Comparison of ENCODE assay signal across 14 cellular contexts in genomic region chr1:1161683-1162079, GRCh38. TPM values are rescaled to one million over a fixed set of nuclear protein-coding genes. Genes with fewer than 3 reads are reported as not detected.
DNase-seq lines count a peak whose midpoint lies in the region; ATAC-seq and TF ChIP-seq lines count a peak whose summit lies in the region.
"Had no signal": no experiment of that assay in that cellular context is flagged by ENCODE, and none has a peak within 500 bp of the region (broad histone marks: within the 10 kb centered on the region; RNA-seq: fewer than 3 reads in every experiment).

No MANE protein-coding gene starts in this region.

- H3K27ac ChIP-seq in HCT116 (ENCODE audit: low read depth, low read length), result peak overlapping the region; percentile 67; the same call in 1 of the 2 replicates
- peak overlapping the region; percentile 89 to 97 (median 94) for H3K27ac ChIP-seq in body of pancreas
- no peak overlapping the region for H3K27ac ChIP-seq in neuronal stem cell (replicated peaks; ENCODE audit: low read length)
- H3K27ac ChIP-seq: HL-60 had no signal

- no peaks in the 10 kb centered on the region for H3K9me3 Mint-ChIP-seq in Calu3 (ENCODE audit: low read depth, unreplicated experiment)
- H3K9me3 Mint-ChIP-seq in HFFc6, result no peaks in the 10 kb centered on the region
- H3K9me3 Mint-ChIP-seq: CD8-positive, alpha-beta memory T cell had no signal

- no peaks in the 10 kb centered on the region for H3K9me3 ChIP-seq in HCT116 (ENCODE audit: control insufficient read depth in 1 of 2, insufficient read depth in 1 of 2, low read depth in 1 of 2, low read length in 2 of 2)
- no peaks in the 10 kb centered on the region for H3K9me3 ChIP-seq in body of pancreas
- no peaks in the 10 kb centered on the region for H3K9me3 ChIP-seq in neuronal stem cell (replicated peaks in 1 of 2; ENCODE audit: control insufficient read depth in 2 of 2, insufficient read depth in 1 of 2, low read depth in 1 of 2, low read length in 2 of 2)
- H3K9me3 ChIP-seq: BE2C had no signal

- no peaks in the 10 kb centered on the region for H3K27me3 ChIP-seq in HCT116 (ENCODE audit: insufficient read depth, low read length)
- H3K27me3 ChIP-seq in body of pancreas, result no peaks in the 10 kb centered on the region
- peaks cover 0 to 14% (median 5%) of the 10 kb centered on the region in 3 experiments for H3K27me3 ChIP-seq in neuronal stem cell (ENCODE audit: control insufficient read depth in 3 of 3, insufficient read depth in 3 of 3, low read depth in 1 of 3, low read length in 3 of 3)
- H3K27me3 ChIP-seq: BE2C had no signal

- H3K36me3 ChIP-seq in HCT116 (ENCODE audit: control insufficient read depth in 1 of 2, insufficient read depth in 2 of 2, low read length in 2 of 2) (no peaks in the 10 kb centered on the region), body of pancreas (replicated peaks in 1 of 2; ENCODE audit: insufficient read depth in 1 of 2, low read depth in 2 of 2) (no peaks in the 10 kb centered on the region), neuronal stem cell (replicated peaks in 1 of 2; ENCODE audit: control insufficient read depth in 2 of 2, insufficient read depth in 2 of 2, low read length in 2 of 2) (no peaks in the 10 kb centered on the region)
- H3K36me3 ChIP-seq: BE2C had no signal

- H3K79me1 ChIP-seq in neuronal stem cell (ENCODE audit: low read depth, low read length), result peaks cover 1% of the 10 kb centered on the region

- H2BK5ac ChIP-seq in neuronal stem cell (ENCODE audit: low read length), result peak overlapping the region; percentile 82

- H2BK15ac ChIP-seq in neuronal stem cell (ENCODE audit: low read length), result peak overlapping the region; percentile 100

- H2AK5ac ChIP-seq in neuronal stem cell (ENCODE audit: low read depth, low read length), result no peak overlapping the region

- peak overlapping the region; percentile 89 for H2BK120ac ChIP-seq in neuronal stem cell (ENCODE audit: low read depth, low read length)

- no TSS peak for BruUV-seq in Calu3 (replicated peaks; lab: Mats Ljungman, UMichigan)
- no TSS peak for BruUV-seq in HCT116 (replicated peaks; lab: Mats Ljungman, UMichigan)

- no peak for DNase-seq in Calu3
- DNase-seq in HCT116 (ENCODE audit: low read depth, low spot score), result no peak
- DNase-seq in body of pancreas, result no peak
- no peak for DNase-seq in neuronal stem cell (ENCODE audit: low spot score)
- no peak for DNase-seq in hippocampal formation (lab: John Stamatoyannopoulos, UW)
- no peak for DNase-seq in HFFc6
- no peak for DNase-seq in NCI-H446 treated with DMSO at 0.1 percent for 48 hours (lab: John Stamatoyannopoulos, UW)
- no peak for DNase-seq in DMS53 treated with DMSO at 0.1 percent for 48 hours (lab: John Stamatoyannopoulos, UW; ENCODE audit: unreplicated experiment)
- DNase-seq: BE2C; CD8-positive, alpha-beta memory T cell; DMS 273 treated with DMSO at 0.1 percent for 48 hours; NCI-H2107; NCI-H510A had no signal

- H3K27ac Mint-ChIP-seq in Calu3 (ENCODE audit: unreplicated experiment) (no peak overlapping the region), HFFc6 (no peak overlapping the region)
- H3K27ac Mint-ChIP-seq: CD8-positive, alpha-beta memory T cell had no signal

- H3K4me1 Mint-ChIP-seq in Calu3 (ENCODE audit: low read depth, unreplicated experiment) (peaks cover 9% of the 10 kb centered on the region), HFFc6 (ENCODE audit: low read depth) (no peaks in the 10 kb centered on the region)

- H3K18ac ChIP-seq in neuronal stem cell (ENCODE audit: low read length), result peak overlapping the region; percentile 84

- no peaks in the 10 kb centered on the region for H4K20me1 ChIP-seq in HCT116 (ENCODE audit: insufficient read depth)

- ATAC-seq in HCT116 (no peak), body of pancreas (no peak)

- H2AFZ ChIP-seq in HCT116 (ENCODE audit: low read depth, low read length, poor library complexity, severe bottlenecking), result no peak overlapping the region
- H2AFZ ChIP-seq in neuronal stem cell (ENCODE audit: low read length), result no peak overlapping the region

- H3K14ac ChIP-seq in neuronal stem cell (ENCODE audit: low read length), result no peak overlapping the region

- H3K4me3 Mint-ChIP-seq in Calu3 (ENCODE audit: low read depth, unreplicated experiment) (peak overlapping the region; percentile 96), HFFc6 (no peak overlapping the region)
- H3K4me3 Mint-ChIP-seq: CD8-positive, alpha-beta memory T cell had no signal

- no peaks in the 10 kb centered on the region for H3K27me3 Mint-ChIP-seq in Calu3 (ENCODE audit: unreplicated experiment)
- peaks cover 11% of the 10 kb centered on the region for H3K27me3 Mint-ChIP-seq in HFFc6 (ENCODE audit: insufficient read depth)

- H3K36me3 Mint-ChIP-seq in Calu3 (ENCODE audit: insufficient read depth, unreplicated experiment) (peaks cover 55% of the 10 kb centered on the region), HFFc6 (ENCODE audit: low read depth) (no peaks in the 10 kb centered on the region)
- H3K36me3 Mint-ChIP-seq: CD8-positive, alpha-beta memory T cell had no signal

- peaks cover 38% of the 10 kb centered on the region for H3K79me2 ChIP-seq in HCT116 (ENCODE audit: insufficient read depth, low read length)

- H3K9ac ChIP-seq in HCT116 (ENCODE audit: low read length) (peak overlapping the region; percentile 96; the same call in 1 of the 2 replicates), neuronal stem cell (ENCODE audit: low read depth, low read length, poor library complexity) (no peak overlapping the region)

- peak overlapping the region; percentile 93 for H3K4me2 ChIP-seq in HCT116 (ENCODE audit: low read length)
- H3K4me2 ChIP-seq in neuronal stem cell (ENCODE audit: insufficient read depth, low read length, poor library complexity, severe bottlenecking), result no peak overlapping the region

- intact Hi-C loops in Calu3 (cut with micrococcal nuclease; ENCODE audit: unreplicated experiment) (loop anchor here (2.0 to 10.0 kb wide), 2 partner anchors 39 to 73 kb away; partner anchors contain the start of genes B3GALT6 and SDF4), HCT116 (cut with micrococcal nuclease) (loop anchor here (5.0 kb wide), 1 partner anchor 46 kb away; the partner anchor contains the start of gene TNFRSF18), body of pancreas (cut with DNase I) (no loop called here)

- H4K91ac ChIP-seq in neuronal stem cell (ENCODE audit: low read depth, low read length, poor library complexity), result no peak overlapping the region

- H3K9me2 ChIP-seq in HCT116 (ENCODE audit: insufficient read depth), result no peaks in the 10 kb centered on the region

- H2BK12ac ChIP-seq in neuronal stem cell (ENCODE audit: low read length), result no peak overlapping the region

- TF ChIP-seq POLR2A in HCT116 (IDR thresholded peaks at IDR 0.05; ENCODE audit: borderline replicate concordance, extremely low read depth, insufficient read depth, insufficient read length) (no peak), body of pancreas (IDR thresholded peaks at IDR 0.05) (no peak)

- H3K4ac ChIP-seq in neuronal stem cell (ENCODE audit: low read length), result no peak overlapping the region

- TF ChIP-seq CTCF in Calu3 (IDR thresholded peaks at IDR 0.05; ENCODE audit: unreplicated experiment) (no peak), HCT116 (IDR thresholded peaks at IDR 0.05 in 2 of 3, conservative IDR thresholded peaks at IDR 0.05 in 1 of 3; ENCODE audit: borderline replicate concordance in 1 of 3, insufficient read depth in 1 of 3, low read depth in 2 of 3, low read length in 2 of 3) (no peak), body of pancreas (IDR thresholded peaks at IDR 0.05) (no peak), HFFc6 (IDR thresholded peaks at IDR 0.05) (no peak)

- peaks cover 26 to 59% of the 10 kb centered on the region in 2 experiments for H3K4me1 ChIP-seq in HCT116 (ENCODE audit: control insufficient read depth in 1 of 2, insufficient read depth in 2 of 2, low read length in 2 of 2)
- H3K4me1 ChIP-seq in body of pancreas, result peaks cover 49% of the 10 kb centered on the region
- H3K4me1 ChIP-seq in neuronal stem cell (ENCODE audit: control insufficient read depth in 2 of 2, insufficient read depth in 1 of 2, low read depth in 1 of 2, low read length in 2 of 2), result peaks cover 16 to 21% of the 10 kb centered on the region in 2 donors

- CTCF ChIA-PET in Calu3 (lab: Charles Lee) (no interaction called here), HCT116 (lab: Charles Lee) (no interaction called here)

- no peak overlapping the region for H4K8ac ChIP-seq in neuronal stem cell (ENCODE audit: low read depth, low read length)

- 80% methylated on average over 1 to 17 of the region's 17 CpGs for WGBS in body of pancreas, 2 donors
- WGBS in neuronal stem cell (ENCODE audit: extremely low coverage in 2 of 2, insufficient read length in 2 of 2, insufficient replicate concordance in 1 of 2), 2 donors, result no CpG with 5 or more reads among the region's 17 CpGs

- no peak for TF ChIP-seq RAD21 in HCT116 (IDR thresholded peaks at IDR 0.05; ENCODE audit: low read depth)

- RAD21 ChIA-PET in HCT116 (lab: Charles Lee; ENCODE audit: low non-redundant PET in 1 of 2, low total read pairs in 2 of 2, uncharacterized antibody in 2 of 2, unreplicated experiment in 2 of 2), result no interaction called here

- H3K4me3 ChIP-seq in HCT116 (replicated peaks in 1 of 2; ENCODE audit: low read depth in 1 of 2, low read length in 2 of 2) (no peak overlapping the region), body of pancreas (no peak overlapping the region), neuronal stem cell (ENCODE audit: low read length in 2 of 2) (no peak overlapping the region)

- H3K23ac ChIP-seq in neuronal stem cell (ENCODE audit: low read depth, low read length, poor library complexity), result no peak overlapping the region

- POLR2A ChIA-PET in HCT116 (lab: Charles Lee), result interaction anchor here (1.3 kb wide), 1 partner anchor 147 kb away, joined by 5 read pairs; no protein-coding TSS in a partner anchor

RNA-seq across cellular contexts. Expression of gene TTLL10, which starts 12.0 kb away (rescaled TPM):
- total RNA-seq in Calu3 (2022) (2.4 and 3.5 TPM in 2 replicates), HCT116 (2021; ENCODE audit: unreplicated experiment) (0.10 TPM), body of pancreas (under 1 TPM; 0.66 to 0.78 TPM)
- polyA plus RNA-seq in HCT116 (2012), result 0.03 TPM in 1 of 2 replicates, not detected in the other
- polyA plus RNA-seq in neuronal stem cell (2013, experiment 1 of 2), result 1.3 TPM
- polyA plus RNA-seq in neuronal stem cell (2013, experiment 2 of 2), result 1.3 TPM
- not detected for total RNA-seq in HFFc6 (2021; fragmentation: NEBNext Ultra II Directional; extraction: Animal tissue kit (Norgen Biotek cat#: 25700))
- total RNA-seq: CD8-positive, alpha-beta memory T cell had no signal
- polyA plus RNA-seq: CD8-positive, alpha-beta memory T cell had no signal

RNA-seq across cellular contexts. Expression of gene TNFRSF18, which starts 44.7 kb away (rescaled TPM):
- total RNA-seq in Calu3 (2022) (0.66 TPM in 1 of 2 replicates, not detected in the other), HCT116 (2021; ENCODE audit: unreplicated experiment) (56.2 TPM), body of pancreas (not detected)
- polyA plus RNA-seq in HCT116 (2012), result 52.4 and 63.6 TPM in 2 replicates
- 0.21 TPM for polyA plus RNA-seq in neuronal stem cell (2013, experiment 1 of 2)
- 0.36 TPM for polyA plus RNA-seq in neuronal stem cell (2013, experiment 2 of 2)
- not detected for total RNA-seq in HFFc6 (2021; fragmentation: NEBNext Ultra II Directional; extraction: Animal tissue kit (Norgen Biotek cat#: 25700))

RNA-seq across cellular contexts. Expression of gene C1orf159, which starts 45.8 kb away (rescaled TPM):
- 32.4 and 34.7 TPM in 2 replicates for total RNA-seq in Calu3 (2022)
- 22.7 TPM for total RNA-seq in HCT116 (2021; ENCODE audit: unreplicated experiment)
- 11.0 and 13.4 TPM in 2 replicates for polyA plus RNA-seq in HCT116 (2012)
- total RNA-seq in body of pancreas, result 10 to 100 TPM in 1 of 2 donors, 1 to 10 TPM in 1; 8.8 to 13.2 TPM
- 12.3 TPM for polyA plus RNA-seq in neuronal stem cell (2013, experiment 1 of 2)
- 11.7 TPM for polyA plus RNA-seq in neuronal stem cell (2013, experiment 2 of 2)
- total RNA-seq in HFFc6 (2021; fragmentation: NEBNext Ultra II Directional; extraction: Animal tissue kit (Norgen Biotek cat#: 25700)), result 10 to 100 TPM in 1 of 6 experiments, 1 to 10 TPM in 5; 8.7 to 10.3 (median 9.6) TPM

RNA-seq across cellular contexts. Expression of gene TNFRSF4, which starts 52.3 kb away (rescaled TPM):
- not detected in 2 replicates for total RNA-seq in Calu3 (2022)
- total RNA-seq in HCT116 (2021; ENCODE audit: unreplicated experiment), result 0.37 TPM
- 0.09 TPM in 1 of 2 replicates, not detected in the other for polyA plus RNA-seq in HCT116 (2012)
- total RNA-seq in body of pancreas, result 1 to 10 TPM in 1 of 2 donors, under 1 TPM in 1; 0.99 to 2.6 TPM
- polyA plus RNA-seq in neuronal stem cell (2013, experiment 1 of 2), result 0.06 TPM
- 0.08 TPM for polyA plus RNA-seq in neuronal stem cell (2013, experiment 2 of 2)
- under 1 TPM in 1 of 6 experiments, not detected in 5; 0.17 TPM for total RNA-seq in HFFc6 (2021; fragmentation: NEBNext Ultra II Directional; extraction: Animal tissue kit (Norgen Biotek cat#: 25700))

Comparison
In these comparisons a context has a peak if more than half of its experiments do, and no peak if none do; other contexts are left out.
1. RNA of gene TNFRSF18, which starts 44.7 kb away (total RNA-seq): 56.2 TPM in HCT116 (single experiment); 0.66 TPM in Calu3, not detected in body of pancreas and not detected in HFFc6; every median in the first group is over 10 times any median in the second.